ENCODE assay signal across 8 cellular contexts in genomic region chr12:32134144-32134888, GRCh38. TPM values are rescaled to one million over a fixed set of nuclear protein-coding genes. Genes with fewer than 3 reads are reported as not detected.
A peak's percentile ranks its signal among the peaks of the same experiment; 100 is the strongest.
DNase-seq lines count a peak whose midpoint lies in the region; ATAC-seq and TF ChIP-seq lines count a peak whose summit lies in the region.

No MANE protein-coding gene starts in this region.

- no peaks in the 10 kb centered on the region for H3K4me1 ChIP-seq in breast epithelium

- intact Hi-C loops in breast epithelium (cut with DNase I; ENCODE audit: low total_unique reads), result no loop called here
- intact Hi-C loops in Right ventricle myocardium inferior (cut with DNase I), result no loop called here

- no peaks in the 10 kb centered on the region for H3K27me3 ChIP-seq in breast epithelium

- peak overlapping the region; percentile 58 to 77 for H3K27ac ChIP-seq in breast epithelium

- ATAC-seq in GM18517 (IDR thresholded peaks at IDR 0.05; ENCODE audit: unreplicated experiment) (peak; percentile 60), HG02798 (IDR thresholded peaks at IDR 0.05; ENCODE audit: poor library complexity, unreplicated experiment) (peak; percentile 72), Right ventricle myocardium inferior (no peak)

- no peaks in the 10 kb centered on the region for H3K36me3 ChIP-seq in breast epithelium

- no peak overlapping the region for H3K4me3 ChIP-seq in breast epithelium

- TF ChIP-seq CTCF in breast epithelium (IDR thresholded peaks at IDR 0.05), result no peak

- DNase-seq in RPMI7951 (ENCODE audit: low read depth) (peak; percentile 59), breast epithelium (ENCODE audit: low spot score in 2 of 2) (no peak), Right ventricle myocardium inferior (ENCODE audit: missing footprints) (no peak), NCI-H1417 treated with DMSO at 0.1 percent for 48 hours (lab: John Stamatoyannopoulos, UW) (no peak), NCI-H2029 (lab: John Stamatoyannopoulos, UW) (no peak)
- peak; percentile 60 to 63 for DNase-seq in stimulated activated CD4-positive, alpha-beta T cell treated with anti-CD3 and anti-CD28 coated beads, Interleukin-2, amount 100 ng/mL, for 24 hours

- no peak for TF ChIP-seq POLR2A in breast epithelium (IDR thresholded peaks at IDR 0.05)

- no peaks in the 10 kb centered on the region for H3K9me3 ChIP-seq in breast epithelium

RNA-seq across cellular contexts. Expression of gene BICD1, which starts 27.7 kb away (rescaled TPM):
- 10.5 and 15.1 TPM in 2 replicates for total RNA-seq in RPMI7951 (2014; rRNA removed; shearing (Covaris generic))
- total RNA-seq in breast epithelium (10 to 100 TPM in 2 of 3 donors, 1 to 10 TPM in 1; 7.2 to 31.5 (median 18.4) TPM), Right ventricle myocardium inferior (4.2 TPM)

Comparison
In these comparisons a context has a peak if more than half of its experiments do, and no peak if none do; other contexts are left out.
1. DNase-seq: peak in RPMI7951 (single experiment) and stimulated activated CD4-positive, alpha-beta T cell treated with anti-CD3 and anti-CD28 coated beads, Interleukin-2, amount 100 ng/mL, for 24 hours (2 of 2); none in breast epithelium (0 of 2), Right ventricle myocardium inferior (single experiment), NCI-H1417 treated with DMSO at 0.1 percent for 48 hours (single experiment) and NCI-H2029 (single experiment).